ENCODE assay signal across 8 cellular contexts in the genomic region with DNA sequence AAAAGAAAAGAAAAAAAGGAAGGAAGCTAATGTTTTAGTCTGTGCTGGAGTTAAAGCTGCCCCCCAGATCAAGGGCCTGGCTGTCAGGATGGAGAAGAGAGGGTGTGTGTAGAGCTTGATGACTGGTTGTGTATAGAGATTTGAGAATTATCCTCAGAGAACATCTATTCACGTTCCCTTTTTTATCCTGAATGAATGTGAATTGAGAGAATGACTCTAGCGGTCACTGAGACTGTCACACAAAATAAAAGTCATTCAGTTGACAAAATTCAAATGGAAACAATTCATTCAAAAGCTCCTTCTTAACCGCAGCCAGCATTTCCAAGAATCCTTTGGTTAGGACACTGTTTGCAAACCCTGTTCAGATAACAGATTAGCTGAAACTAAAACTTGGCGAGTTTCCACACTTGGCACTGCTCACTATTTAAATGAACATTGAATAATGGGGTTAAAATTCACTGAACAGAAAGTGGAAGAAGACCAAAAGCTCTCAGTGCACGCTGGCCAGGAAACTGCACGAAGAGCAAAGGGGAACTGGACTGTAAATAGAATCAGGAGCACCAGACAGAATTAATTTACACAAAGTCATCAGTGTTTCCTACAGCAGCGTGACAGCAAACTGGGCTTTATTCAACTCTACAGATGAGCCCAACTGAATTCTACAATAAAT. TPM values are rescaled to one million over a fixed set of nuclear protein-coding genes. Genes with fewer than 3 reads are reported as not detected.
DNase-seq lines count a peak whose midpoint lies in the region; ATAC-seq and TF ChIP-seq lines count a peak whose summit lies in the region.

No MANE protein-coding gene starts in this region.

- CTCF ChIA-PET in activated CD4-positive, alpha-beta T cell treated with anti-CD3 and anti-CD28 coated beads for 36 hours (lab: Charles Lee), result interaction anchor here (0.9 to 1.5 kb wide), 3 partner anchors 8 to 17 kb away, joined by 3 to 7 read pairs (median 4); no protein-coding TSS in a partner anchor

- peak; percentile 77 for ATAC-seq in activated CD4-positive, alpha-beta T cell treated with anti-CD3 and anti-CD28 coated beads for 36 hours
- ATAC-seq in HG02798 (IDR thresholded peaks at IDR 0.05; ENCODE audit: poor library complexity, unreplicated experiment) (peak; percentile 50), HG03378 (IDR thresholded peaks at IDR 0.05; ENCODE audit: unreplicated experiment) (no peak)

- H3K27ac Mint-ChIP-seq in activated CD4-positive, alpha-beta T cell treated with anti-CD3 and anti-CD28 coated beads for 36 hours, result peak overlapping the region; percentile 11

- no peaks in the 10 kb centered on the region for H3K27me3 ChIP-seq in SJSA1 (replicated peaks)

- H3K27ac ChIP-seq in SJSA1, result no peak overlapping the region

- intact Hi-C loops in activated CD4-positive, alpha-beta T cell treated with anti-CD3 and anti-CD28 coated beads for 36 hours (cut with DNase I, micrococcal nuclease), result no loop called here

- H3K9me3 ChIP-seq in SJSA1 (replicated peaks), result peaks cover 7% of the 10 kb centered on the region; the same call in 1 of the 2 replicates

- H3K9me3 Mint-ChIP-seq in activated CD4-positive, alpha-beta T cell treated with anti-CD3 and anti-CD28 coated beads for 36 hours (ENCODE audit: low read depth), result no peaks in the 10 kb centered on the region

- H3K4me1 Mint-ChIP-seq in activated CD4-positive, alpha-beta T cell treated with anti-CD3 and anti-CD28 coated beads for 36 hours, result peaks cover 11% of the 10 kb centered on the region

- TF ChIP-seq CTCF in fibroblast of mammary gland (conservative IDR thresholded peaks at IDR 0.05; ENCODE audit: control insufficient read depth, insufficient read depth, low read depth, low read length), result no peak
- no peak for TF ChIP-seq CTCF in GM10266 (IDR thresholded peaks at IDR 0.05; ENCODE audit: control insufficient read depth, insufficient read depth, low read depth, missing control alignments)

- H3K36me3 ChIP-seq in SJSA1, result no peaks in the 10 kb centered on the region

- H3K4me3 ChIP-seq in SJSA1 (peak overlapping the region; percentile 17), fibroblast of mammary gland (ENCODE audit: control insufficient read depth, low read depth, low read length) (no peak overlapping the region), skeletal muscle cell (ENCODE audit: low read depth, low read length) (no peak overlapping the region)

- no peaks in the 10 kb centered on the region for H3K36me3 Mint-ChIP-seq in activated CD4-positive, alpha-beta T cell treated with anti-CD3 and anti-CD28 coated beads for 36 hours (ENCODE audit: low read depth)

- H3K27me3 Mint-ChIP-seq in activated CD4-positive, alpha-beta T cell treated with anti-CD3 and anti-CD28 coated beads for 36 hours, result no peaks in the 10 kb centered on the region

- no peak overlapping the region for H3K4me3 Mint-ChIP-seq in activated CD4-positive, alpha-beta T cell treated with anti-CD3 and anti-CD28 coated beads for 36 hours

- H3K4me1 ChIP-seq in SJSA1 (replicated peaks), result peaks cover 19% of the 10 kb centered on the region

- POLR2A ChIA-PET in activated CD4-positive, alpha-beta T cell treated with anti-CD3 and anti-CD28 coated beads for 36 hours (lab: Charles Lee), result no interaction called here

- peak; percentile 43 for DNase-seq in activated CD4-positive, alpha-beta T cell treated with anti-CD3 and anti-CD28 coated beads for 36 hours
- no peak for DNase-seq in activated CD4-positive, alpha-beta T cell treated with anti-CD3 and anti-CD28 coated beads for 4 hours
- DNase-seq in SJSA1 (ENCODE audit: low read depth in 1 of 2, low spot score in 2 of 2) (peak; percentile 60 to 76), fibroblast of mammary gland (ENCODE audit: low read depth) (peak; percentile 55), skeletal muscle cell (ENCODE audit: low read depth) (peak; percentile 29), GM10266 (ENCODE audit: extremely low spot score) (no peak)

RNA-seq across cellular contexts. Expression of a gene that starts 13.6 kb away (rescaled TPM):
- total RNA-seq in activated CD4-positive, alpha-beta T cell treated with anti-CD3 and anti-CD28 coated beads for 36 hours, result 10 to 100 TPM; 14.5 to 14.9 TPM
- 36.7 and 39.5 TPM in 2 replicates for total RNA-seq in SJSA1 (2014; rRNA removed; shearing (Covaris generic))

Comparison
In these comparisons a context has a peak if more than half of its experiments do, and no peak if none do; other contexts are left out.
1. DNase-seq: peak in activated CD4-positive, alpha-beta T cell treated with anti-CD3 and anti-CD28 coated beads for 36 hours (single experiment), SJSA1 (2 of 2), fibroblast of mammary gland (single experiment) and skeletal muscle cell (single experiment); none in activated CD4-positive, alpha-beta T cell treated with anti-CD3 and anti-CD28 coated beads for 4 hours (0 of 2) and GM10266 (single experiment).